ENCODE assay signal across 9 cellular contexts in the genomic region with DNA sequence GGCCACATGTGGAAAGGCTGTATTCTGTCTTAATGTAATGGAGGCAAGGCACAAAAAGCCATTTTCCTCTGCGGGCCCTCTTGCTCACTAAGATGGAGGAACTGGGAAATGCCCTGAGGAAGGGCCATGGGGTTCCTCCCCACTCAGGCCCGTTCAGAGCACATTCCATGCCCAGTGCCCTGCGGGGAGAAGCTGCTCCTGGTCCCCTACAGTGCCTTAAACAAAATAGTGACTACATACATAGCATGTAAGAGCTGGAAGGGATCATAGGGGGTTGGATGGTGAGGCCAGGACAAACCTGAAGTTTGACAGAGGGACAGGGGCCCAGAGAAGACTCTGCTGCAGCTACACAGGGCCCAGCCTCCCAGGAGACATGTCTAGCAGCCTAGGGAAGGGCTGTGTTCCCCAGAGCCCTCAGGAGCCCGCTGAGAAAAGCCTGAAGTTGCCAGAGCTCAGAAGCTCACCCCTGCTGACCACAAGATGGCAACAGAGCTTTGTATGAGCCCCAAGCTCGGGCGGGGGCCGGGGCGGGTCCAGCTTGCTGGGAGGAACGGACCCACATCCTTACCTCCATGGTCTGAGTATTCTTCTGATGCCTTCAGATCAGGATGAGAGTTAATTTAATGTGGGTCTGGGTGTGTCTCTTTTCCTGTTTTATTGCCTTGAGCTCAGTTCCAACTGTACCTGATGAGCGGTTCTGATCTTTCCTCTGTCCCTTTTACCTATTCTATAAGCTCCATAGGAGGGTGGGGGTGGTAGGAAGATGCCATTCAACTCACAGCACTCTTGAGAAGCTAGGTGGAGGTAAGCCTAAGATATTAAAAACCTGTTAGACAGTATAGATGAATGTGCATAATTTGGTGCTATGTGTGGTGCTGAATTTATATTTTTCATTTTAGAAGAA.
DNase-seq lines count a peak whose midpoint lies in the region; ATAC-seq and TF ChIP-seq lines count a peak whose summit lies in the region.
"Had no signal": no experiment of that assay in that cellular context is flagged by ENCODE, and none has a peak within 500 bp of the region (broad histone marks: within the 10 kb centered on the region; RNA-seq: fewer than 3 reads in every experiment).

No MANE protein-coding gene starts in this region.

- H3K36me3 Mint-ChIP-seq in T-helper 17 cell (ENCODE audit: low read depth) (no peaks in the 10 kb centered on the region), endothelial cell (ENCODE audit: low read depth, unreplicated experiment) (no peaks in the 10 kb centered on the region), nephron (ENCODE audit: low read depth) (no peaks in the 10 kb centered on the region)
- H3K36me3 Mint-ChIP-seq: activated naive CD8-positive, alpha-beta T cell had no signal

- no peaks in the 10 kb centered on the region for H3K9me3 ChIP-seq in T-helper 17 cell (ENCODE audit: control insufficient read depth, low read length, poor library complexity, severe bottlenecking)

- DNase-seq in activated CD4-positive, alpha-beta T cell treated with anti-CD3 and anti-CD28 coated beads for 48 hours = peak; percentile 54
- DNase-seq in activated CD4-positive, alpha-beta T cell treated with anti-CD3 and anti-CD28 coated beads for 1 hour = no peak
- DNase-seq in M059J (ENCODE audit: low read depth) = peak; percentile 85
- DNase-seq in T-helper 17 cell = peak in 1 of 3 donors; percentile 8
- DNase-seq in endothelial cell (ENCODE audit: low spot score) = peak; percentile 60
- DNase-seq in NCI-H446 treated with DMSO at 0.1 percent for 48 hours (lab: John Stamatoyannopoulos, UW) = no peak

- peak; percentile 21 for TF ChIP-seq CTCF in endothelial cell (IDR thresholded peaks at IDR 0.05; ENCODE audit: unreplicated experiment)
- TF ChIP-seq CTCF in nephron (IDR thresholded peaks at IDR 0.05; ENCODE audit: unreplicated experiment in 3 of 3) = peak; percentile 53 to 68 (median 61)

- ATAC-seq in T-helper 17 cell (peak; percentile 54), HG02884 (IDR thresholded peaks at IDR 0.05; ENCODE audit: unreplicated experiment) (no peak)

- H3K9me3 Mint-ChIP-seq in endothelial cell (ENCODE audit: unreplicated experiment) (no peaks in the 10 kb centered on the region), nephron (no peaks in the 10 kb centered on the region)

- H3K27ac Mint-ChIP-seq in T-helper 17 cell (peak overlapping the region; percentile 8), endothelial cell (ENCODE audit: unreplicated experiment) (no peak overlapping the region), nephron (no peak overlapping the region)
- H3K27ac Mint-ChIP-seq: activated naive CD8-positive, alpha-beta T cell had no signal

- peaks cover 20% of the 10 kb centered on the region for H3K27me3 Mint-ChIP-seq in T-helper 17 cell
- peaks cover 7% of the 10 kb centered on the region for H3K27me3 Mint-ChIP-seq in endothelial cell (ENCODE audit: unreplicated experiment)
- peaks cover 69% of the 10 kb centered on the region for H3K27me3 Mint-ChIP-seq in nephron (ENCODE audit: low read depth)
- H3K27me3 Mint-ChIP-seq: activated naive CD8-positive, alpha-beta T cell had no signal

- no peak overlapping the region for H3K4me3 Mint-ChIP-seq in T-helper 17 cell
- H3K4me3 Mint-ChIP-seq in endothelial cell (ENCODE audit: unreplicated experiment) = no peak overlapping the region
- H3K4me3 Mint-ChIP-seq in nephron = no peak overlapping the region
- H3K4me3 Mint-ChIP-seq: activated naive CD8-positive, alpha-beta T cell had no signal

- H3K4me1 Mint-ChIP-seq in T-helper 17 cell (peaks cover 19% of the 10 kb centered on the region), endothelial cell (ENCODE audit: unreplicated experiment) (peaks cover 20% of the 10 kb centered on the region), nephron (peaks cover 20% of the 10 kb centered on the region)

Comparison
In these comparisons a context has a peak if more than half of its experiments do, and no peak if none do; other contexts are left out.
1. DNase-seq: peak in activated CD4-positive, alpha-beta T cell treated with anti-CD3 and anti-CD28 coated beads for 48 hours (single experiment), M059J (single experiment) and endothelial cell (single experiment); none in activated CD4-positive, alpha-beta T cell treated with anti-CD3 and anti-CD28 coated beads for 1 hour (single experiment) and NCI-H446 treated with DMSO at 0.1 percent for 48 hours (single experiment).